In genomic region chr16:8888951-8889892, GRCh38 we compare ENCODE assay signal across 18 cellular contexts. TPM values are rescaled to one million over a fixed set of nuclear protein-coding genes. Genes with fewer than 3 reads are reported as not detected.
DNase-seq lines count a peak whose midpoint lies in the region; ATAC-seq, FAIRE-seq and TF ChIP-seq lines count a peak whose summit lies in the region.
"Had no signal": no experiment of that assay in that cellular context is flagged by ENCODE, and none has a peak within 500 bp of the region (broad histone marks: within the 10 kb centered on the region; RNA-seq: fewer than 3 reads in every experiment).

No MANE protein-coding gene starts in this region.

- H2BK5ac ChIP-seq in IMR-90 (ENCODE audit: low read depth, low read length, poor library complexity, severe bottlenecking) = no peak overlapping the region

- H3K9me1 ChIP-seq in IMR-90 (ENCODE audit: insufficient read depth, low read length) = peaks cover 33% of the 10 kb centered on the region

- no TSS peak for BruUV-seq in IMR-90 (replicated peaks; lab: Mats Ljungman, UMichigan)

- no peak overlapping the region for H4K91ac ChIP-seq in IMR-90 (ENCODE audit: insufficient read depth, low read depth, low read length)

- DNase-seq in IMR-90 (no peak), kidney (peak; percentile 68), gastrocnemius medialis (no peak), DMS53 (lab: John Stamatoyannopoulos, UW) (no peak), islet precursor cell (no peak), cerebellum (ENCODE audit: low spot score) (no peak)
- DNase-seq: CD4-positive, CD25-positive, alpha-beta regulatory T cell; H9; NCI-H1930; NCI-H2171; NCI-H774 had no signal

- H4K8ac ChIP-seq in IMR-90 (ENCODE audit: low read depth in 2 of 2, low read length in 2 of 2) = no peak overlapping the region

- CTCF ChIA-PET in IMR-90 (lab: Yijun Ruan, JAX) = interaction anchor here (0.5 to 1.1 kb wide), 3 partner anchors 9 to 78 kb away, joined by 3 to 4 read pairs (median 4); no protein-coding TSS in a partner anchor

- H3K4me1 ChIP-seq in BLaER1 = peaks cover 97% of the 10 kb centered on the region
- H3K4me1 ChIP-seq in IMR-90 (ENCODE audit: control insufficient read depth, insufficient read depth, low read length) = peaks cover 25% of the 10 kb centered on the region
- peaks cover 0 to 4% of the 10 kb centered on the region in 2 donors for H3K4me1 ChIP-seq in kidney (ENCODE audit: control insufficient read depth in 1 of 2, insufficient read depth in 1 of 2, low read depth in 1 of 2, low read length in 2 of 2)
- peaks cover 24 to 34% of the 10 kb centered on the region in 2 donors for H3K4me1 ChIP-seq in gastrocnemius medialis

- ATAC-seq in IMR-90 (ENCODE audit: low read depth) (no peak), gastrocnemius medialis (no peak), GM19351 (IDR thresholded peaks at IDR 0.05; ENCODE audit: unreplicated experiment) (no peak)
- ATAC-seq: Panc1 had no signal

- H3K27ac ChIP-seq in BLaER1 (peak overlapping the region; percentile 63), IMR-90 (ENCODE audit: insufficient read depth, low read length) (no peak overlapping the region), kidney (ENCODE audit: low read depth in 2 of 2, low read length in 2 of 2) (no peak overlapping the region), gastrocnemius medialis (peak overlapping the region; percentile 59 to 81 (median 77))

- 0 out of 2 replicates have a peak, but pooled peaks cover 3% of the 10 kb centered on the region for H3K27me3 ChIP-seq in BLaER1
- no peaks in the 10 kb centered on the region for H3K27me3 ChIP-seq in IMR-90 (ENCODE audit: control insufficient read depth, insufficient read depth, low read length)
- peaks cover 0 to 2% (median 0%) of the 10 kb centered on the region in 3 donors for H3K27me3 ChIP-seq in gastrocnemius medialis

- H3K4me3 ChIP-seq in BLaER1 (no peak overlapping the region), IMR-90 (ENCODE audit: insufficient read depth, low read depth, low read length) (no peak overlapping the region), kidney (ENCODE audit: low read length in 2 of 2) (no peak overlapping the region), gastrocnemius medialis (no peak overlapping the region)

- no peak for FAIRE-seq in kidney (lab: Jason Lieb, UNC)
- FAIRE-seq: A204.1 had no signal

- no peak overlapping the region for H2BK120ac ChIP-seq in IMR-90 (ENCODE audit: low read depth, low read length)

- no peak for TF ChIP-seq CTCF in IMR-90 (conservative IDR thresholded peaks at IDR 0.05; ENCODE audit: low read depth, low read length)
- no peak for TF ChIP-seq CTCF in kidney (IDR thresholded peaks at IDR 0.05; ENCODE audit: borderline replicate concordance, extremely low read depth, insufficient read depth)
- no peak for TF ChIP-seq CTCF in gastrocnemius medialis (IDR thresholded peaks at IDR 0.05 in 4 of 5, conservative IDR thresholded peaks at IDR 0.05 in 1 of 5)

- no peak overlapping the region for H3K4ac ChIP-seq in IMR-90 (ENCODE audit: low read depth, low read length)

- POLR2A ChIA-PET in IMR-90 (lab: Charles Lee; ENCODE audit: unreplicated experiment) = no interaction called here

- H2BK15ac ChIP-seq in IMR-90 (ENCODE audit: low read depth, low read length) = no peak overlapping the region

- H3K9me3 ChIP-seq in BLaER1 (no peaks in the 10 kb centered on the region), IMR-90 (ENCODE audit: control insufficient read depth, insufficient read depth, low read length) (no peaks in the 10 kb centered on the region), kidney (ENCODE audit: control insufficient read depth in 1 of 2, low read length in 2 of 2) (no peaks in the 10 kb centered on the region), gastrocnemius medialis (no peaks in the 10 kb centered on the region)

- TF ChIP-seq POLR2A in IMR-90 (IDR thresholded peaks at IDR 0.05; ENCODE audit: low read depth, low read length) (no peak), gastrocnemius medialis (IDR thresholded peaks at IDR 0.05) (no peak)

- H2AK5ac ChIP-seq in IMR-90 (ENCODE audit: low read depth, low read length) = no peak overlapping the region

- H3K14ac ChIP-seq in IMR-90 (replicated peaks; ENCODE audit: low read depth, low read length) = no peak overlapping the region

- no peak overlapping the region for H3K18ac ChIP-seq in IMR-90 (ENCODE audit: low read depth, low read length)

- dilution Hi-C loops in IMR-90 (cut with HindIII; ENCODE audit: low sequenced_read_pairs, unreplicated experiment) = no loop called here

- peak overlapping the region; percentile 31 for H2AK9ac ChIP-seq in IMR-90 (replicated peaks; ENCODE audit: low read depth, low read length, poor library complexity)

- in situ Hi-C loops in IMR-90 (cut with MboI; ENCODE audit: low sequenced_read_pairs) = no loop called here
- in situ Hi-C loops in gastrocnemius medialis (cut with MboI; ENCODE audit: low sequenced_read_pairs in 4 of 4) = loop anchor here in 1 of 4 donors (25.0 kb wide), 1 partner anchor 227 kb away; the partner anchor contains the start of gene ABAT

- intact Hi-C loops in IMR-90 (cut with micrococcal nuclease) (loop anchor here (5.0 to 10.0 kb wide), 2 partner anchors 56 to 118 kb away; no protein-coding TSS in a partner anchor), kidney (cut with DNase I) (loop anchor here (10.0 kb wide), 1 partner anchor 84 kb away; no protein-coding TSS in a partner anchor), gastrocnemius medialis (cut with DNase I; ENCODE audit: low total_unique reads) (loop anchor here (5.0 to 10.0 kb wide), 2 partner anchors 68 to 216 kb away; no protein-coding TSS in a partner anchor)

- peak overlapping the region; percentile 44 for H2AFZ ChIP-seq in IMR-90 (replicated peaks; ENCODE audit: low read length, poor library complexity)

- H3K23ac ChIP-seq in IMR-90 (ENCODE audit: low read depth, low read length) = no peak overlapping the region

- no peak overlapping the region for H3K56ac ChIP-seq in IMR-90 (ENCODE audit: extremely low read depth, insufficient read depth, low read length)

- H3K9ac ChIP-seq in BLaER1 (peak overlapping the region; percentile 54; the same call in 1 of the 2 replicates), IMR-90 (ENCODE audit: low read depth, low read length) (no peak overlapping the region), kidney (ENCODE audit: low read length in 2 of 2) (no peak overlapping the region)

- H4K20me1 ChIP-seq in BLaER1 = peaks cover 94% of the 10 kb centered on the region
- H4K20me1 ChIP-seq in IMR-90 (ENCODE audit: insufficient read depth, low read length) = peaks cover 38% of the 10 kb centered on the region

- H2BK20ac ChIP-seq in IMR-90 (ENCODE audit: low read depth, low read length) = no peak overlapping the region

- no peak overlapping the region for H4K5ac ChIP-seq in IMR-90 (ENCODE audit: low read depth, low read length)

- 87% methylated on average over 9 of the region's 23 CpGs; no CpG with 5 or more reads in 1 of the 2 experiments for WGBS in IMR-90 (ENCODE audit: extremely low coverage in 2 of 2, insufficient read length in 1 of 2), 2 experiments

- peaks cover 18 to 66% of the 10 kb centered on the region in 2 experiments; a peak in 3 of 4 replicates for H3K79me1 ChIP-seq in IMR-90 (ENCODE audit: low read depth in 1 of 2, low read length in 2 of 2)

- H3K36me3 ChIP-seq in BLaER1 = peaks cover 54% of the 10 kb centered on the region
- H3K36me3 ChIP-seq in IMR-90 (ENCODE audit: control insufficient read depth, insufficient read depth, low read length) = peaks cover 37% of the 10 kb centered on the region
- H3K36me3 ChIP-seq in kidney (ENCODE audit: control insufficient read depth in 1 of 2, insufficient read depth in 2 of 2, low read length in 2 of 2) = peaks cover 17 to 35% of the 10 kb centered on the region in 2 donors
- H3K36me3 ChIP-seq in gastrocnemius medialis = peaks cover 0 to 38% of the 10 kb centered on the region in 2 donors

- H3K4me2 ChIP-seq in BLaER1 (peak overlapping the region; percentile 87), IMR-90 (ENCODE audit: low read depth, low read length) (no peak overlapping the region)

- no peak for TF ChIP-seq RAD21 in IMR-90 (IDR thresholded peaks at IDR 0.05; ENCODE audit: low read length)

TF ChIP-seq in IMR-90, 13 proteins besides CTCF, POLR2A, EP300 and RAD21 (continues in another document):
- TF ChIP-seq RFX5 (IDR thresholded peaks at IDR 0.05; ENCODE audit: low read depth, low read length) (no peak), USF2 (IDR thresholded peaks at IDR 0.05; ENCODE audit: low read depth, low read length) (no peak), FOS (IDR thresholded peaks at IDR 0.05; ENCODE audit: low read depth, low read length) (no peak), BHLHE40 (IDR thresholded peaks at IDR 0.05; ENCODE audit: low read depth, low read length) (no peak), CEBPB (IDR thresholded peaks at IDR 0.05; ENCODE audit: low read depth, low read length) (no peak), RCOR1 (IDR thresholded peaks at IDR 0.05; ENCODE audit: insufficient replicate concordance, low read length) (no peak), SMC3 (IDR thresholded peaks at IDR 0.05; ENCODE audit: low read depth, low read length) (no peak), MAZ (IDR thresholded peaks at IDR 0.05; ENCODE audit: borderline replicate concordance, low read depth, low read length) (no peak), MAFK (IDR thresholded peaks at IDR 0.05; ENCODE audit: low read depth, low read length) (no peak), CHD1 (IDR thresholded peaks at IDR 0.05; ENCODE audit: low read depth, low read length) (no peak), MXI1 (IDR thresholded peaks at IDR 0.05; ENCODE audit: borderline replicate concordance, low read depth, low read length) (no peak)

RNA-seq across cellular contexts. Expression of gene LITAFD, which starts 7.1 kb away (rescaled TPM):
- total RNA-seq in IMR-90 (2012; rRNA removed) (not detected in 2 replicates), kidney (not detected), gastrocnemius medialis (not detected), cerebellum (not detected)
- polyA plus RNA-seq in IMR-90 (2012; rRNA removed) (not detected in 2 replicates), kidney (ENCODE audit: insufficient read depth, low read depth, low replicate concordance) (not detected)
- not detected in 2 replicates for polyA plus RNA-seq in IMR-90 (2012; cell fraction: cytosol; rRNA removed)
- not detected in 2 replicates for polyA plus RNA-seq in IMR-90 (2012; cell fraction: nucleus; rRNA removed; ENCODE audit: low replicate concordance)
- total RNA-seq: CD4-positive, CD25-positive, alpha-beta regulatory T cell; Daoy; H9; LHCN-M2; Right ventricle myocardium superior had no signal
- polyA plus RNA-seq: CD4-positive, CD25-positive, alpha-beta regulatory T cell had no signal

RNA-seq across cellular contexts. Expression of gene CARHSP1, which starts 20.4 kb away (rescaled TPM):
- 96.4 and 138 TPM in 2 replicates for total RNA-seq in IMR-90 (2012; rRNA removed)
- polyA plus RNA-seq in IMR-90 (2012; rRNA removed) = 121 and 150 TPM in 2 replicates
- 89.9 and 241 TPM in 2 replicates for polyA plus RNA-seq in IMR-90 (2012; cell fraction: cytosol; rRNA removed)
- 47.6 and 87.9 TPM in 2 replicates for polyA plus RNA-seq in IMR-90 (2012; cell fraction: nucleus; rRNA removed; ENCODE audit: low replicate concordance)
- 134 TPM for total RNA-seq in kidney
- polyA plus RNA-seq in kidney (ENCODE audit: insufficient read depth, low read depth, low replicate concordance) = 130 TPM
- total RNA-seq in gastrocnemius medialis = 10 to 100 TPM; 12.4 to 22.3 (median 18.4) TPM
- total RNA-seq in cerebellum = 105 TPM

Comparison
In these comparisons a context has a peak if more than half of its experiments do, and no peak if none do; other contexts are left out.
1. H3K27ac ChIP-seq: peak in BLaER1 (single experiment) and gastrocnemius medialis (4 of 4); none in IMR-90 (single experiment) and kidney (0 of 2).